Comparison of ENCODE assay signal across 17 cellular contexts in genomic region chr6:138540468-138540867, GRCh38. TPM values are rescaled to one million over a fixed set of nuclear protein-coding genes. Genes with fewer than 3 reads are reported as not detected.
DNase-seq lines count a peak whose midpoint lies in the region; ATAC-seq and TF ChIP-seq lines count a peak whose summit lies in the region.
"Had no signal": no experiment of that assay in that cellular context is flagged by ENCODE, and none has a peak within 500 bp of the region (broad histone marks: within the 10 kb centered on the region; RNA-seq: fewer than 3 reads in every experiment).

No MANE protein-coding gene starts in this region.

- DNase-seq in AG20443 (ENCODE audit: low spot score) (peak; percentile 59), astrocyte of the spinal cord (ENCODE audit: low read depth, low spot score) (peak; percentile 88), left ventricle myocardium superior (no peak), psoas muscle (no peak), mucosa of descending colon (no peak), globus pallidus (ENCODE audit: low spot score) (no peak)
- DNase-seq: activated CD4-positive, alpha-beta T cell treated with anti-CD3 and anti-CD28 coated beads, Interleukin-2, amount 50 U/mL, for 4 hours; activated effector memory CD4-positive, alpha-beta T cell treated with Interleukin-2 at 50 U/mL for 16 hours; BE2C; DND-41; naive B cell; NCI-H446; RPMI8226; uterus had no signal

- H3K27ac ChIP-seq in psoas muscle: peak overlapping the region; percentile 33
- H3K27ac ChIP-seq: epithelial cell of prostate, uterus had no signal

- no peaks in the 10 kb centered on the region for H3K9me3 ChIP-seq in psoas muscle
- H3K9me3 ChIP-seq in mucosa of descending colon: no peaks in the 10 kb centered on the region
- H3K9me3 ChIP-seq: BE2C, uterus had no signal

- intact Hi-C loops in left ventricle myocardium superior (cut with micrococcal nuclease) (no loop called here), psoas muscle (cut with DNase I) (no loop called here), mucosa of descending colon (cut with DNase I, micrococcal nuclease) (no loop called here)

- WGBS in psoas muscle, 3 donors: 36 to 41% (median 36%) methylated on average over 4 of the region's 4 CpGs

- H3K4me3 ChIP-seq in astrocyte of the spinal cord (ENCODE audit: low read depth, low read length): no peak overlapping the region
- no peak overlapping the region for H3K4me3 ChIP-seq in psoas muscle
- no peak overlapping the region for H3K4me3 ChIP-seq in mucosa of descending colon
- H3K4me3 ChIP-seq: uterus had no signal

- in situ Hi-C loops in astrocyte of the spinal cord (cut with HindIII; ENCODE audit: low sequenced_read_pairs): no loop called here

- no peaks in the 10 kb centered on the region for H3K36me3 ChIP-seq in psoas muscle (ENCODE audit: insufficient read depth in 1 of 2, low read depth in 1 of 2)
- no peaks in the 10 kb centered on the region for H3K36me3 ChIP-seq in mucosa of descending colon (ENCODE audit: low read depth)
- H3K36me3 ChIP-seq: BE2C, uterus had no signal

- H3K4me1 ChIP-seq in psoas muscle (no peaks in the 10 kb centered on the region), mucosa of descending colon (ENCODE audit: low read depth) (no peaks in the 10 kb centered on the region)
- H3K4me1 ChIP-seq: BE2C, uterus had no signal

- no peak for TF ChIP-seq CTCF in astrocyte of the spinal cord (IDR thresholded peaks at IDR 0.05; ENCODE audit: low read depth, low read length)
- no peak for TF ChIP-seq CTCF in psoas muscle (IDR thresholded peaks at IDR 0.05)
- no peak for TF ChIP-seq CTCF in mucosa of descending colon (IDR thresholded peaks at IDR 0.05)

- H3K27me3 ChIP-seq in psoas muscle (ENCODE audit: insufficient read depth in 3 of 3, low read length in 2 of 3): no peaks in the 10 kb centered on the region
- H3K27me3 ChIP-seq: uterus had no signal

- ATAC-seq in left ventricle myocardium superior (peak; percentile 56), psoas muscle (no peak), HG03457 (IDR thresholded peaks at IDR 0.05; ENCODE audit: unreplicated experiment) (no peak), mucosa of descending colon (no peak), HG03439 (IDR thresholded peaks at IDR 0.05; ENCODE audit: unreplicated experiment) (no peak)

RNA-seq across cellular contexts. Expression of gene NHSL1, which starts 41.2 kb away (rescaled TPM):
- total RNA-seq in left ventricle myocardium superior: 53.0 TPM
- 1 to 10 TPM; 1.2 to 2.3 (median 1.6) TPM for total RNA-seq in psoas muscle
- under 1 TPM; 0.08 to 0.34 (median 0.17) TPM for polyA plus RNA-seq in psoas muscle
- 100 to 1,000 TPM in 2 of 3 donors, 10 to 100 TPM in 1; 53.1 to 155 (median 107) TPM for total RNA-seq in mucosa of descending colon

Comparison
In these comparisons a context has a peak if more than half of its experiments do, and no peak if none do; other contexts are left out.
1. DNase-seq: peak in AG20443 (single experiment) and astrocyte of the spinal cord (single experiment); none in left ventricle myocardium superior (single experiment), psoas muscle (0 of 2), mucosa of descending colon (0 of 3) and globus pallidus (single experiment).
2. RNA of gene NHSL1, which starts 41.2 kb away (total RNA-seq): 53.1 to 155 TPM in mucosa of descending colon and 53.0 TPM in left ventricle myocardium superior (single experiment); 1.2 to 2.3 TPM in psoas muscle; every median in the first group is over 10 times any median in the second.